1 cellular context compared by ENCODE assay signal in the genomic region with DNA sequence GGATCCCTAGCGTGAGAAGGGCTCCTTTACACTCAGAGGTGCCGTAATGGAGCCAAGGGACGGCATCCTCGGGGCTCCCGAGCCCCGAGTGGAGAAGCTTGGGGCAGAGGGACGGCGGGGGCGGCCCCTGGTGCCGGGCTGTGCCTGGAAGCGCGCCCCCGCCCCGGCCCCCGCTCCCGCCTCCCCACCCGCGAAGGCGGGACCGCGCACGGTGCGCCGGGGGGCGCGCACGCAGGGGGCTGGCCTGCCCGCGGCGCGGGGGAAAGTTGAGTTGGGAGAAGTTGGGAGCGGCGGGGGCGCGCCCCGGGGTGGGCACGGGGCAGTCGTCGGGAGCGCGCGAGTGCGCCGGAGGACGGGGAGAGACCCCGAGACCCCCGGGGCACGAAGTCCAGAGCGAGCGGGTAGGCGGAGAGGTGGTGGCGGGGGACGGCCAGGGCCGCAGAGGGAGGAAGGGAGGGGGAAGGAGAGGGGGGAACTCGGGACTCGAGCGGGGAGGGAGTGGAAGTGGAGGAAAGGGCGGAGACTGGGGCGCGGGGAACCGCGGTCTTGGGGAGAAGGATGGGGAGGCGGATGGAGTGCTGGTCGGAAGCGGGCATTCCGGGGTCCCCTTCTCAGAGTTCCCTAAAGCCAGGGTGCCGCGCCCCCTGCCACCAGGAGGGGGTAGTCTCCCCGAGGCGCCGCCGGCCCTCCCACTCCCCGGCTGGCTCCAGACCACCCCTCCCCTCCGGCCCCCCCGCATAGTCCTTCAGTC.
TF ChIP-seq lines count a peak whose summit lies in the region.

Gene SLC4A2 (plus strand): TSS at position 228 of the 751 bp plus-strand sequence. CDS start 2,399 bp downstream, outside the sequence.

TF ChIP-seq in HEK293, 187 proteins besides CTCF, POLR2A, EP300 and RAD21 (continued from another document and continues in another):
- TF ChIP-seq, protein P1, sequence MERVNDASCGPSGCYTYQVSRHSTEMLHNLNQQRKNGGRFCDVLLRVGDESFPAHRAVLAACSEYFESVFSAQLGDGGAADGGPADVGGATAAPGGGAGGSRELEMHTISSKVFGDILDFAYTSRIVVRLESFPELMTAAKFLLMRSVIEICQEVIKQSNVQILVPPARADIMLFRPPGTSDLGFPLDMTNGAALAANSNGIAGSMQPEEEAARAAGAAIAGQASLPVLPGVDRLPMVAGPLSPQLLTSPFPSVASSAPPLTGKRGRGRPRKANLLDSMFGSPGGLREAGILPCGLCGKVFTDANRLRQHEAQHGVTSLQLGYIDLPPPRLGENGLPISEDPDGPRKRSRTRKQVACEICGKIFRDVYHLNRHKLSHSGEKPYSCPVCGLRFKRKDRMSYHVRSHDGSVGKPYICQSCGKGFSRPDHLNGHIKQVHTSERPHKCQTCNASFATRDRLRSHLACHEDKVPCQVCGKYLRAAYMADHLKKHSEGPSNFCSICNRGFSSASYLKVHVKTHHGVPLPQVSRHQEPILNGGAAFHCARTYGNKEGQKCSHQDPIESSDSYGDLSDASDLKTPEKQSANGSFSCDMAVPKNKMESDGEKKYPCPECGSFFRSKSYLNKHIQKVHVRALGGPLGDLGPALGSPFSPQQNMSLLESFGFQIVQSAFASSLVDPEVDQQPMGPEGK (tag by site-specific recombination; IDR thresholded peaks at IDR 0.05) = peak; percentile 81
- TF ChIP-seq WT1 (tag by site-specific recombination; IDR thresholded peaks at IDR 0.05) = peak; percentile 65
- TF ChIP-seq ZNF391 (tag by site-specific recombination; IDR thresholded peaks at IDR 0.05; ENCODE audit: borderline replicate concordance, low read depth) = 0 out of 2 replicates have a peak, but pooled peaks have one; percentile 16
- no peak for TF ChIP-seq SALL2 (tag by site-specific recombination; IDR thresholded peaks at IDR 0.05; ENCODE audit: borderline replicate concordance)
- peak; percentile 43; the same call in 1 of the 2 replicates for TF ChIP-seq ZSCAN30 (tag by site-specific recombination; IDR thresholded peaks at IDR 0.05)
- TF ChIP-seq SP3 (tag by site-specific recombination; IDR thresholded peaks at IDR 0.05) = peak; percentile 62
- peak; percentile 65; the same call in 1 of the 2 replicates for TF ChIP-seq ZNF76 (tag by site-specific recombination; IDR thresholded peaks at IDR 0.05; ENCODE audit: borderline replicate concordance, low read depth)
- TF ChIP-seq ZNF623 (tag by site-specific recombination; IDR thresholded peaks at IDR 0.05) = 0 out of 2 replicates have a peak, but pooled peaks have one; percentile 7
- 0 out of 2 replicates have a peak, but pooled peaks have one; percentile 16 for TF ChIP-seq ZXDB (tag by site-specific recombination; IDR thresholded peaks at IDR 0.05)
- TF ChIP-seq PBX3 (CRISPR knock-in tag; IDR thresholded peaks at IDR 0.05) = no peak
- no peak for TF ChIP-seq ZNF175 (tag by site-specific recombination; IDR thresholded peaks at IDR 0.05)
- 0 out of 2 replicates have a peak, but pooled peaks have one; percentile 28 for TF ChIP-seq ZNF366 (tag by site-specific recombination; conservative IDR thresholded peaks at IDR 0.05)
- TF ChIP-seq IKZF3 (tag by site-specific recombination; IDR thresholded peaks at IDR 0.05) = peak; percentile 80
- 0 out of 2 replicates have a peak, but pooled peaks have one; percentile 0 for TF ChIP-seq ZNF777 (tag by site-specific recombination; IDR thresholded peaks at IDR 0.05; ENCODE audit: borderline replicate concordance)
- TF ChIP-seq ZBTB7A (tag by site-specific recombination; IDR thresholded peaks at IDR 0.05; ENCODE audit: low read depth) = peak; percentile 62; the same call in 1 of the 2 replicates
- TF ChIP-seq ZFP69B (tag by site-specific recombination; IDR thresholded peaks at IDR 0.05) = 0 out of 2 replicates have a peak, but pooled peaks have one; percentile 12
- peak; percentile 74; the same call in 1 of the 2 replicates for TF ChIP-seq KLF9 (tag by site-specific recombination; IDR thresholded peaks at IDR 0.05; ENCODE audit: low read depth)
- TF ChIP-seq ZNF16 (tag by site-specific recombination; IDR thresholded peaks at IDR 0.05; ENCODE audit: low read depth) = no peak
- TF ChIP-seq, protein P2, sequence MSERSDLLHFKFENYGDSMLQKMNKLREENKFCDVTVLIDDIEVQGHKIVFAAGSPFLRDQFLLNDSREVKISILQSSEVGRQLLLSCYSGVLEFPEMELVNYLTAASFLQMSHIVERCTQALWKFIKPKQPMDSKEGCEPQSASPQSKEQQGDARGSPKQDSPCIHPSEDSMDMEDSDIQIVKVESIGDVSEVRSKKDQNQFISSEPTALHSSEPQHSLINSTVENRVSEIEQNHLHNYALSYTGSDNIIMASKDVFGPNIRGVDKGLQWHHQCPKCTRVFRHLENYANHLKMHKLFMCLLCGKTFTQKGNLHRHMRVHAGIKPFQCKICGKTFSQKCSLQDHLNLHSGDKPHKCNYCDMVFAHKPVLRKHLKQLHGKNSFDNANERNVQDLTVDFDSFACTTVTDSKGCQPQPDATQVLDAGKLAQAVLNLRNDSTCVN (tag by site-specific recombination; optimal IDR thresholded peaks at IDR 0.05) = peak; percentile 94
- peak; percentile 73; the same call in 1 of the 2 replicates for TF ChIP-seq KLF16 (tag by site-specific recombination; IDR thresholded peaks at IDR 0.05)
- TF ChIP-seq, protein P3, sequence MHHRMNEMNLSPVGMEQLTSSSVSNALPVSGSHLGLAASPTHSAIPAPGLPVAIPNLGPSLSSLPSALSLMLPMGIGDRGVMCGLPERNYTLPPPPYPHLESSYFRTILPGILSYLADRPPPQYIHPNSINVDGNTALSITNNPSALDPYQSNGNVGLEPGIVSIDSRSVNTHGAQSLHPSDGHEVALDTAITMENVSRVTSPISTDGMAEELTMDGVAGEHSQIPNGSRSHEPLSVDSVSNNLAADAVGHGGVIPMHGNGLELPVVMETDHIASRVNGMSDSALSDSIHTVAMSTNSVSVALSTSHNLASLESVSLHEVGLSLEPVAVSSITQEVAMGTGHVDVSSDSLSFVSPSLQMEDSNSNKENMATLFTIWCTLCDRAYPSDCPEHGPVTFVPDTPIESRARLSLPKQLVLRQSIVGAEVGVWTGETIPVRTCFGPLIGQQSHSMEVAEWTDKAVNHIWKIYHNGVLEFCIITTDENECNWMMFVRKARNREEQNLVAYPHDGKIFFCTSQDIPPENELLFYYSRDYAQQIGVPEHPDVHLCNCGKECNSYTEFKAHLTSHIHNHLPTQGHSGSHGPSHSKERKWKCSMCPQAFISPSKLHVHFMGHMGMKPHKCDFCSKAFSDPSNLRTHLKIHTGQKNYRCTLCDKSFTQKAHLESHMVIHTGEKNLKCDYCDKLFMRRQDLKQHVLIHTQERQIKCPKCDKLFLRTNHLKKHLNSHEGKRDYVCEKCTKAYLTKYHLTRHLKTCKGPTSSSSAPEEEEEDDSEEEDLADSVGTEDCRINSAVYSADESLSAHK (tag by site-specific recombination; IDR thresholded peaks at IDR 0.05) = 0 out of 2 replicates have a peak, but pooled peaks have one; percentile 12
- TF ChIP-seq GLIS2 (tag by site-specific recombination; IDR thresholded peaks at IDR 0.05) = peak; percentile 88; the same call in 1 of the 2 replicates
- TF ChIP-seq ZNF629 (tag by site-specific recombination; IDR thresholded peaks at IDR 0.05) = peak; percentile 10; the same call in 1 of the 2 replicates
- no peak for TF ChIP-seq MEIS1 (CRISPR knock-in tag; IDR thresholded peaks at IDR 0.05; ENCODE audit: borderline replicate concordance)
- TF ChIP-seq EGR2 (tag by site-specific recombination; IDR thresholded peaks at IDR 0.05; ENCODE audit: low read depth) = peak; percentile 68
- TF ChIP-seq, protein P4, sequence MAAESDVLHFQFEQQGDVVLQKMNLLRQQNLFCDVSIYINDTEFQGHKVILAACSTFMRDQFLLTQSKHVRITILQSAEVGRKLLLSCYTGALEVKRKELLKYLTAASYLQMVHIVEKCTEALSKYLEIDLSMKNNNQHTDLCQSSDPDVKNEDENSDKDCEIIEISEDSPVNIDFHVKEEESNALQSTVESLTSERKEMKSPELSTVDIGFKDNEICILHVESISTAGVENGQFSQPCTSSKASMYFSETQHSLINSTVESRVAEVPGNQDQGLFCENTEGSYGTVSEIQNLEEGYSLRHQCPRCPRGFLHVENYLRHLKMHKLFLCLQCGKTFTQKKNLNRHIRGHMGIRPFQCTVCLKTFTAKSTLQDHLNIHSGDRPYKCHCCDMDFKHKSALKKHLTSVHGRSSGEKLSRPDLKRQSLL (tag by site-specific recombination; IDR thresholded peaks at IDR 0.05) = no peak
- TF ChIP-seq REST (tag by site-specific recombination; IDR thresholded peaks at IDR 0.05) = no peak
- peak; percentile 99 for TF ChIP-seq ZNF398 (tag by site-specific recombination; IDR thresholded peaks at IDR 0.05)
- TF ChIP-seq KLF1 (tag by site-specific recombination; IDR thresholded peaks at IDR 0.05) = peak; percentile 59
- TF ChIP-seq ZNF335 (tag by site-specific recombination; conservative IDR thresholded peaks at IDR 0.05) = peak; percentile 74
- TF ChIP-seq ZNF843 (tag by site-specific recombination; IDR thresholded peaks at IDR 0.05) = 0 out of 2 replicates have a peak, but pooled peaks have one; percentile 14
- no peak for TF ChIP-seq ZNF624 (tag by site-specific recombination; IDR thresholded peaks at IDR 0.05)
- TF ChIP-seq ZBTB8A (tag by site-specific recombination; IDR thresholded peaks at IDR 0.05) = peak; percentile 12; the same call in 1 of the 2 replicates
- peak; percentile 69; the same call in 1 of the 2 replicates for TF ChIP-seq KLF10 (tag by site-specific recombination; IDR thresholded peaks at IDR 0.05)
- 0 out of 2 replicates have a peak, but pooled peaks have one; percentile 33 for TF ChIP-seq ZNF138 (tag by site-specific recombination; IDR thresholded peaks at IDR 0.05; ENCODE audit: borderline replicate concordance)
- peak; percentile 59 for TF ChIP-seq SP2 (tag by site-specific recombination; IDR thresholded peaks at IDR 0.05)
- peak; percentile 68 for TF ChIP-seq KLF8 (tag by site-specific recombination; IDR thresholded peaks at IDR 0.05)
- peak; percentile 91 for TF ChIP-seq ZBTB10 (tag by site-specific recombination; IDR thresholded peaks at IDR 0.05)
- TF ChIP-seq ZNF416 (tag by site-specific recombination; IDR thresholded peaks at IDR 0.05) = no peak
- TF ChIP-seq ZNF423 (tag by site-specific recombination; IDR thresholded peaks at IDR 0.05) = peak; percentile 63; the same call in 1 of the 2 replicates
- peak; percentile 46; the same call in 1 of the 2 replicates for TF ChIP-seq ZNF24 (tag by site-specific recombination; IDR thresholded peaks at IDR 0.05)
